ENCODE assay signal across 1 cellular context in the genomic region with DNA sequence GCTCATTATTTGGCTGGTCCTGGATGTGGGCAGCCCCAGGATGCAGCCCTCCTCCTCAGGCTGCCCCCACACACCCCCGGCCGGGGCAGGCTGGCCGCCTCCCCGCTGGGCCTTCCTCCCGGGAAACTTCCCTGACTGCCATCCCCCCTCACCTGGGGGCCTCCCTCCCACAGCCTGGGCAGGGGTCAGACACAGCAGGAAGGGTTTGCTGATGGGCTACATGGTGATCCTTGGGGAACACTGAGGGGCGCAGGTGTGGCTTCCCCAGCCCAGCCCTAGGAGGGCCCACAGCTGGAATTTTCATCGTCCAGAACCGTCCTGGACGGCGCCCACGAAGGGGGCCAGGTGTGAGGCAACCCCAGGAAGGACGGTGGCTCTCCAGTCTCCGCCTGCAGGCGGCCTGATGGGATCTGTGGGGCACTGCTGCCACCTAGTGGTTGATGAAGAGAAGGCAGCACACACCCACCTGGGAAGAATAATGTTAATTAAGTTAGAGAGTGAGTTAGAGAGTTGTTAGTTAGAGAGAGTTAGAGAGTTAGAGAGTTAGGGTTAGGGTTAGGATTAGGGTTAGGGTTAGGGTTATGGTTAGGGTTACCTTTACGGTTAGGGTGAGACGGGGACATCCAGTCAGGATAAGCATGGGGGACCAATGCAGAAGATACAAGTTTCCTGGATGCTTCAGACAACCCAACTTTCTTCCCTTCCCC.
TF ChIP-seq lines count a peak whose summit lies in the region.

No MANE protein-coding gene starts in this region.

TF ChIP-seq in HepG2, 621 proteins besides CTCF, POLR2A, EP300 and RAD21 (continued from another document):
- TF ChIP-seq, protein P1, sequence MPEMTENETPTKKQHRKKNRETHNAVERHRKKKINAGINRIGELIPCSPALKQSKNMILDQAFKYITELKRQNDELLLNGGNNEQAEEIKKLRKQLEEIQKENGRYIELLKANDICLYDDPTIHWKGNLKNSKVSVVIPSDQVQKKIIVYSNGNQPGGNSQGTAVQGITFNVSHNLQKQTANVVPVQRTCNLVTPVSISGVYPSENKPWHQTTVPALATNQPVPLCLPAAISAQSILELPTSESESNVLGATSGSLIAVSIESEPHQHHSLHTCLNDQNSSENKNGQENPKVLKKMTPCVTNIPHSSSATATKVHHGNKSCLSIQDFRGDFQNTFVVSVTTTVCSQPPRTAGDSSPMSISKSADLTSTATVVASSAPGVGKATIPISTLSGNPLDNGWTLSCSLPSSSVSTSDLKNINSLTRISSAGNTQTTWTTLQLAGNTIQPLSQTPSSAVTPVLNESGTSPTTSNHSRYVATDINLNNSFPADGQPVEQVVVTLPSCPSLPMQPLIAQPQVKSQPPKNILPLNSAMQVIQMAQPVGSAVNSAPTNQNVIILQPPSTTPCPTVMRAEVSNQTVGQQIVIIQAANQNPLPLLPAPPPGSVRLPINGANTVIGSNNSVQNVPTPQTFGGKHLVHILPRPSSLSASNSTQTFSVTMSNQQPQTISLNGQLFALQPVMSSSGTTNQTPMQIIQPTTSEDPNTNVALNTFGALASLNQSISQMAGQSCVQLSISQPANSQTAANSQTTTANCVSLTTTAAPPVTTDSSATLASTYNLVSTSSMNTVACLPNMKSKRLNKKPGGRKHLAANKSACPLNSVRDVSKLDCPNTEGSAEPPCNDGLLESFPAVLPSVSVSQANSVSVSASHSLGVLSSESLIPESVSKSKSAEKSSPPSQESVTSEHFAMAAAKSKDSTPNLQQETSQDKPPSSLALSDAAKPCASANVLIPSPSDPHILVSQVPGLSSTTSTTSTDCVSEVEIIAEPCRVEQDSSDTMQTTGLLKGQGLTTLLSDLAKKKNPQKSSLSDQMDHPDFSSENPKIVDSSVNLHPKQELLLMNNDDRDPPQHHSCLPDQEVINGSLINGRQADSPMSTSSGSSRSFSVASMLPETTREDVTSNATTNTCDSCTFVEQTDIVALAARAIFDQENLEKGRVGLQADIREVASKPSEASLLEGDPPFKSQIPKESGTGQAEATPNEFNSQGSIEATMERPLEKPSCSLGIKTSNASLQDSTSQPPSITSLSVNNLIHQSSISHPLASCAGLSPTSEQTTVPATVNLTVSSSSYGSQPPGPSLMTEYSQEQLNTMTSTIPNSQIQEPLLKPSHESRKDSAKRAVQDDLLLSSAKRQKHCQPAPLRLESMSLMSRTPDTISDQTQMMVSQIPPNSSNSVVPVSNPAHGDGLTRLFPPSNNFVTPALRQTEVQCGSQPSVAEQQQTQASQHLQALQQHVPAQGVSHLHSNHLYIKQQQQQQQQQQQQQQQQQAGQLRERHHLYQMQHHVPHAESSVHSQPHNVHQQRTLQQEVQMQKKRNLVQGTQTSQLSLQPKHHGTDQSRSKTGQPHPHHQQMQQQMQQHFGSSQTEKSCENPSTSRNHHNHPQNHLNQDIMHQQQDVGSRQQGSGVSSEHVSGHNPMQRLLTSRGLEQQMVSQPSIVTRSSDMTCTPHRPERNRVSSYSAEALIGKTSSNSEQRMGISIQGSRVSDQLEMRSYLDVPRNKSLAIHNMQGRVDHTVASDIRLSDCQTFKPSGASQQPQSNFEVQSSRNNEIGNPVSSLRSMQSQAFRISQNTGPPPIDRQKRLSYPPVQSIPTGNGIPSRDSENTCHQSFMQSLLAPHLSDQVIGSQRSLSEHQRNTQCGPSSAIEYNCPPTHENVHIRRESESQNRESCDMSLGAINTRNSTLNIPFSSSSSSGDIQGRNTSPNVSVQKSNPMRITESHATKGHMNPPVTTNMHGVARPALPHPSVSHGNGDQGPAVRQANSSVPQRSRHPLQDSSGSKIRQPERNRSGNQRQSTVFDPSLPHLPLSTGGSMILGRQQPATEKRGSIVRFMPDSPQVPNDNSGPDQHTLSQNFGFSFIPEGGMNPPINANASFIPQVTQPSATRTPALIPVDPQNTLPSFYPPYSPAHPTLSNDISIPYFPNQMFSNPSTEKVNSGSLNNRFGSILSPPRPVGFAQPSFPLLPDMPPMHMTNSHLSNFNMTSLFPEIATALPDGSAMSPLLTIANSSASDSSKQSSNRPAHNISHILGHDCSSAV (CRISPR knock-in tag; IDR thresholded peaks at IDR 0.05; ENCODE audit: borderline replicate concordance), result no peak
- TF ChIP-seq ZFP1 (CRISPR knock-in tag; IDR thresholded peaks at IDR 0.05) (no peak), ZNF615 (CRISPR knock-in tag; IDR thresholded peaks at IDR 0.05; ENCODE audit: borderline replicate concordance) (no peak), ZSCAN22 (CRISPR knock-in tag; IDR thresholded peaks at IDR 0.05) (no peak), ATF7 (IDR thresholded peaks at IDR 0.05) (no peak), ATF7 (CRISPR knock-in tag; IDR thresholded peaks at IDR 0.05) (no peak), SMC3 (IDR thresholded peaks at IDR 0.05; ENCODE audit: low read length) (peak; percentile 68), ZFAT (CRISPR knock-in tag; conservative IDR thresholded peaks at IDR 0.05) (no peak), SRSF1 (optimal IDR thresholded peaks at IDR 0.05; ENCODE audit: low read depth, low read length) (no peak), RARA (CRISPR knock-in tag; IDR thresholded peaks at IDR 0.05) (no peak), CREM (IDR thresholded peaks at IDR 0.05) (no peak), CREM (CRISPR knock-in tag; IDR thresholded peaks at IDR 0.05) (no peak), ZNF138 (CRISPR knock-in tag; IDR thresholded peaks at IDR 0.05; ENCODE audit: low read depth) (no peak), SP140L (CRISPR knock-in tag; IDR thresholded peaks at IDR 0.05; ENCODE audit: borderline replicate concordance) (no peak), MZF1 (CRISPR knock-in tag; IDR thresholded peaks at IDR 0.05; ENCODE audit: borderline replicate concordance) (no peak), TCF7L2 (IDR thresholded peaks at IDR 0.05; ENCODE audit: low read depth, low read length) (no peak), PCBP2 (optimal IDR thresholded peaks at IDR 0.05; ENCODE audit: low read depth, low read length, poor library complexity, severe bottlenecking) (peak; percentile 66), NRL (CRISPR knock-in tag; IDR thresholded peaks at IDR 0.05; ENCODE audit: borderline replicate concordance) (no peak), PPARG (CRISPR knock-in tag; conservative IDR thresholded peaks at IDR 0.05) (no peak), ATM (IDR thresholded peaks at IDR 0.05; ENCODE audit: borderline replicate concordance) (no peak)
TF ChIP-seq in HepG2: peak in this region for 12.
